1 cellular context compared by ENCODE assay signal in genomic region chr11:111395081-111395480, GRCh38.
A peak's percentile ranks its signal among the peaks of the same experiment; 100 is the strongest.
TF ChIP-seq lines count a peak whose summit lies in the region.

No MANE protein-coding gene starts in this region.

TF ChIP-seq in HepG2, 621 proteins besides CTCF, POLR2A, EP300 and RAD21 (continued from another document and continues in another):
- TF ChIP-seq PRDM10 (CRISPR knock-in tag; IDR thresholded peaks at IDR 0.05; ENCODE audit: low read depth) (0 out of 2 replicates have a peak, but pooled peaks have one; percentile 17), REL (CRISPR knock-in tag; conservative IDR thresholded peaks at IDR 0.05) (no peak), ZNF331 (CRISPR knock-in tag; IDR thresholded peaks at IDR 0.05) (peak; percentile 87), ZSCAN25 (CRISPR knock-in tag; IDR thresholded peaks at IDR 0.05) (peak; percentile 82; the same call in 1 of the 2 replicates), ZNF761 (CRISPR knock-in tag; conservative IDR thresholded peaks at IDR 0.05) (peak; percentile 73; the same call in 1 of the 2 replicates), RFXANK (CRISPR knock-in tag; IDR thresholded peaks at IDR 0.05) (0 out of 2 replicates have a peak, but pooled peaks have one; percentile 55), ZNF318 (CRISPR knock-in tag; IDR thresholded peaks at IDR 0.05) (peak; percentile 67; the same call in 1 of the 2 replicates), SMAD3 (CRISPR knock-in tag; IDR thresholded peaks at IDR 0.05) (0 out of 2 replicates have a peak, but pooled peaks have one; percentile 35), ZBTB3 (CRISPR knock-in tag; IDR thresholded peaks at IDR 0.05; ENCODE audit: borderline replicate concordance, low read depth) (no peak), ZNF292 (CRISPR knock-in tag; IDR thresholded peaks at IDR 0.05; ENCODE audit: borderline replicate concordance, low read depth) (peak; percentile 100), ZNF766 (CRISPR knock-in tag; IDR thresholded peaks at IDR 0.05; ENCODE audit: borderline replicate concordance) (no peak), CBX5 (CRISPR knock-in tag; IDR thresholded peaks at IDR 0.05; ENCODE audit: borderline replicate concordance) (peak; percentile 49; the same call in 1 of the 2 replicates), ZNF598 (CRISPR knock-in tag; IDR thresholded peaks at IDR 0.05; ENCODE audit: borderline replicate concordance) (peak; percentile 79; the same call in 1 of the 2 replicates), ELF3 (CRISPR knock-in tag; IDR thresholded peaks at IDR 0.05) (peak; percentile 89), DMAP1 (CRISPR knock-in tag; IDR thresholded peaks at IDR 0.05) (no peak), ZNF383 (CRISPR knock-in tag; IDR thresholded peaks at IDR 0.05; ENCODE audit: borderline replicate concordance) (0 out of 2 replicates have a peak, but pooled peaks have one; percentile 53), ZNF780A (CRISPR knock-in tag; IDR thresholded peaks at IDR 0.05) (no peak), ZNF784 (CRISPR knock-in tag; IDR thresholded peaks at IDR 0.05; ENCODE audit: borderline replicate concordance) (peak; percentile 71; the same call in 1 of the 2 replicates), ZNF850 (CRISPR knock-in tag; conservative IDR thresholded peaks at IDR 0.05) (no peak), ZNF232 (CRISPR knock-in tag; IDR thresholded peaks at IDR 0.05; ENCODE audit: borderline replicate concordance) (peak; percentile 72; the same call in 1 of the 2 replicates), SP4 (CRISPR knock-in tag; IDR thresholded peaks at IDR 0.05) (no peak), ZNF503 (CRISPR knock-in tag; IDR thresholded peaks at IDR 0.05) (peak; percentile 51; the same call in 1 of the 2 replicates), KLF15 (CRISPR knock-in tag; IDR thresholded peaks at IDR 0.05; ENCODE audit: borderline replicate concordance) (no peak), TARDBP (CRISPR knock-in tag; IDR thresholded peaks at IDR 0.05) (peak; percentile 76), KLF11 (CRISPR knock-in tag; IDR thresholded peaks at IDR 0.05) (peak; percentile 87; the same call in 1 of the 2 replicates), HBP1 (CRISPR knock-in tag; IDR thresholded peaks at IDR 0.05; ENCODE audit: low read depth) (peak; percentile 68; the same call in 1 of the 2 replicates), EEA1 (CRISPR knock-in tag; IDR thresholded peaks at IDR 0.05; ENCODE audit: borderline replicate concordance) (no peak), ZNF142 (CRISPR knock-in tag; IDR thresholded peaks at IDR 0.05) (peak; percentile 78), PLSCR1 (CRISPR knock-in tag; IDR thresholded peaks at IDR 0.05; ENCODE audit: borderline replicate concordance) (no peak), MXD1 (CRISPR knock-in tag; IDR thresholded peaks at IDR 0.05) (0 out of 2 replicates have a peak, but pooled peaks have one; percentile 68), KLF13 (CRISPR knock-in tag; IDR thresholded peaks at IDR 0.05) (no peak), ONECUT2 (CRISPR knock-in tag; IDR thresholded peaks at IDR 0.05) (no peak)
